Comparison of ENCODE assay signal across 13 cellular contexts in the genomic region with DNA sequence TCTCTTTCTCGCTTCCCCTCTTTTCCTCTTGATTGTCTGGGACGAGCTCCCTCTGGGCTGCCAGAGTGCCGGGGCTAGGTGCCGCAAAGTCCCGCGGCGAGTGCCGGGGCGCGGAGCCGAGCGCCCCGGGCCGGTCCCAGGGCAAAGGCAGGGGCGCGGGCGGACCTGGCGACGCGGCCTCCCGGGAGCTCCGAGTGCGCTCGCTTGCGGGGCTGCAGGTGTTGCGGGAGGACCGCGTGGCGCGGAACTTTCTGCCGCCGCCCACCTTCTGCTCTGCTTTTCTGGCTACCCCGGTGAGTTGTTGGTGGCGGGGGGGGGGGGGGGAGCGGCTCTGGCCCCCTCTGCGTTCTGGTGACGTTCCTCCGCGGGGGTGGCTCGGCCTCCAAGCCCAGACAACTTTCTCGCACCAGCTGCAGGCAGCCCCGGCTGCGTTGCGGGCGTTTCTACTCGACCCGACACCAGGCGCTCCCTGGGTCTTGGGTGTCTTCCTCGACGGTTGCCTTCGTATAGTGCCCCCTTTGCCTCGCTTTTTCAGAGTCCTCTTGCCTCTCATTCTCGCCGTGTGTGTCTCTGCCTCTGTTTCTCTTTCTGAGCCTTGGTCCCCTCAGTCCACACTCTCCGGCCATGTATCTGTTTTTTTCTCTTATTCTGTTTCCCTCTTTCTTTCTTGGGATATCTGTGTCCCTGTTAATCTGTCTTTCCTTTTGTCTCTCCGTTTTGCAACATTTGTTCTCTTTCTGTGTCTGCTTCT. TPM values are rescaled to one million over a fixed set of nuclear protein-coding genes. Genes with fewer than 3 reads are reported as not detected.
DNase-seq lines count a peak whose midpoint lies in the region; ATAC-seq, FAIRE-seq and TF ChIP-seq lines count a peak whose summit lies in the region.
"Had no signal": no experiment of that assay in that cellular context is flagged by ENCODE, and none has a peak within 500 bp of the region (broad histone marks: within the 10 kb centered on the region; RNA-seq: fewer than 3 reads in every experiment).

No MANE protein-coding gene starts in this region.

- peaks cover 3% of the 10 kb centered on the region for H3K36me3 Mint-ChIP-seq in activated CD4-positive, alpha-beta T cell treated with anti-CD3 and anti-CD28 coated beads, Interleukin-2, amount 10 ng/mL, durations not matched to agents 7 days and 5 days (ENCODE audit: low read depth)
- no peaks in the 10 kb centered on the region for H3K36me3 Mint-ChIP-seq in activated CD4-positive, alpha-beta T cell treated with anti-CD3 and anti-CD28 coated beads, Interleukin-2, amount 10 ng/mL, durations not matched to agents 24 days and 14 days (ENCODE audit: low read depth)
- H3K36me3 Mint-ChIP-seq in CD4-positive, alpha-beta memory T cell, result no peaks in the 10 kb centered on the region
- no peaks in the 10 kb centered on the region for H3K36me3 Mint-ChIP-seq in activated T-helper 2 cell treated with anti-CD3 and anti-CD28 coated beads, Interferon-gamma antibody, Interleukin-2, Interleukin-4, amounts not matched to agents 10 μg/mL and 5 μg/mL and 100 μg/mL, durations not matched to agents 14 hours and 24 hours and 36 hours (ENCODE audit: low read depth)

- intact Hi-C loops in activated CD4-positive, alpha-beta T cell treated with anti-CD3 and anti-CD28 coated beads, Interleukin-2, amount 10 ng/mL, durations not matched to agents 24 days and 14 days (cut with micrococcal nuclease), result loop anchor here (10.0 kb wide), 1 partner anchor 398 kb away; the partner anchor contains the start of gene RPRM
- intact Hi-C loops in lower lobe of right lung (cut with DNase I), result no loop called here
- intact Hi-C loops in tibial artery (cut with DNase I; ENCODE audit: low total_unique reads), result no loop called here
- intact Hi-C loops in CD4-positive, alpha-beta memory T cell (cut with micrococcal nuclease), result no loop called here
- intact Hi-C loops in activated T-helper 2 cell treated with anti-CD3 and anti-CD28 coated beads, Interferon-gamma antibody, Interleukin-2, Interleukin-4, amounts not matched to agents 10 μg/mL and 5 μg/mL and 100 μg/mL, durations not matched to agents 14 hours and 24 hours and 36 hours (cut with micrococcal nuclease), result loop anchor here (5.0 kb wide), 1 partner anchor 395 kb away; the partner anchor contains the start of gene RPRM

- in situ Hi-C loops in astrocyte of the cerebellum (cut with HindIII; ENCODE audit: low sequenced_read_pairs), result no loop called here

- peaks cover 10% of the 10 kb centered on the region for H3K4me1 ChIP-seq in lower lobe of right lung
- peaks cover 0 to 27% (median 9%) of the 10 kb centered on the region in 4 donors for H3K4me1 ChIP-seq in tibial artery
- no peaks in the 10 kb centered on the region for H3K4me1 ChIP-seq in CD4-positive, alpha-beta memory T cell (ENCODE audit: insufficient read depth, low read length)

- no peak for FAIRE-seq in GM19239 (lab: Jason Lieb, UNC)
- FAIRE-seq: bronchial epithelial cell had no signal

- TF ChIP-seq CTCF in astrocyte of the cerebellum (IDR thresholded peaks at IDR 0.05; ENCODE audit: low read depth, low read length, missing control alignments) (no peak), lower lobe of right lung (IDR thresholded peaks at IDR 0.05) (no peak), tibial artery (IDR thresholded peaks at IDR 0.05) (no peak)

- CTCF ChIA-PET in activated CD4-positive, alpha-beta T cell treated with anti-CD3 and anti-CD28 coated beads, Interleukin-2, amount 10 ng/mL, durations not matched to agents 7 days and 5 days (lab: Charles Lee), result no interaction called here
- CTCF ChIA-PET in CD4-positive, alpha-beta memory T cell (lab: Charles Lee; ENCODE audit: partially characterized antibody), result no interaction called here

- peak overlapping the region; percentile 49 for H3K4me3 ChIP-seq in astrocyte of the cerebellum (ENCODE audit: low read depth, low read length)
- H3K4me3 ChIP-seq in lower lobe of right lung, result peak overlapping the region; percentile 40
- H3K4me3 ChIP-seq in tibial artery, result peak overlapping the region; percentile 44 to 50
- no peak overlapping the region for H3K4me3 ChIP-seq in CD4-positive, alpha-beta memory T cell (ENCODE audit: low read length in 2 of 2)

- DNase-seq in activated CD4-positive, alpha-beta T cell treated with anti-CD3 and anti-CD28 coated beads, Interleukin-2, amount 10 ng/mL, durations not matched to agents 7 days and 5 days, result no peak
- DNase-seq in activated CD4-positive, alpha-beta T cell treated with anti-CD3 and anti-CD28 coated beads, Interleukin-2, amount 10 ng/mL, durations not matched to agents 24 days and 14 days, result no peak
- DNase-seq in astrocyte of the cerebellum (ENCODE audit: low read depth) (no peak), lower lobe of right lung (peak; percentile 28), tibial artery (no peak), GM19239 (ENCODE audit: insufficient read length, low spot score) (no peak)
- DNase-seq in CD4-positive, alpha-beta memory T cell, result no peak
- DNase-seq in activated T-helper 2 cell treated with anti-CD3 and anti-CD28 coated beads, Interferon-gamma antibody, Interleukin-2, Interleukin-4, amounts not matched to agents 10 μg/mL and 5 μg/mL and 100 μg/mL, durations not matched to agents 14 hours and 24 hours and 36 hours (ENCODE audit: low spot score), result no peak
- DNase-seq: activated CD4-positive, alpha-beta T cell treated with anti-CD3 and anti-CD28 coated beads for 36 hours; GOT3 had no signal

- H3K9me3 ChIP-seq in lower lobe of right lung, result no peaks in the 10 kb centered on the region
- H3K9me3 ChIP-seq in tibial artery, result no peaks in the 10 kb centered on the region
- H3K9me3 ChIP-seq in CD4-positive, alpha-beta memory T cell (ENCODE audit: control insufficient read depth in 1 of 2, low read length in 2 of 2), result no peaks in the 10 kb centered on the region

- no peak overlapping the region for H3K4me3 Mint-ChIP-seq in activated CD4-positive, alpha-beta T cell treated with anti-CD3 and anti-CD28 coated beads, Interleukin-2, amount 10 ng/mL, durations not matched to agents 7 days and 5 days
- no peak overlapping the region for H3K4me3 Mint-ChIP-seq in activated CD4-positive, alpha-beta T cell treated with anti-CD3 and anti-CD28 coated beads, Interleukin-2, amount 10 ng/mL, durations not matched to agents 24 days and 14 days
- peak overlapping the region in 2 of 8 donors; percentile 20 to 52 for H3K4me3 Mint-ChIP-seq in CD4-positive, alpha-beta memory T cell
- H3K4me3 Mint-ChIP-seq in activated T-helper 2 cell treated with anti-CD3 and anti-CD28 coated beads, Interferon-gamma antibody, Interleukin-2, Interleukin-4, amounts not matched to agents 10 μg/mL and 5 μg/mL and 100 μg/mL, durations not matched to agents 14 hours and 24 hours and 36 hours (ENCODE audit: low read depth), result no peak overlapping the region
- H3K4me3 Mint-ChIP-seq: activated CD4-positive, alpha-beta T cell treated with anti-CD3 and anti-CD28 coated beads for 36 hours had no signal

- no peaks in the 10 kb centered on the region for H3K9me3 Mint-ChIP-seq in activated CD4-positive, alpha-beta T cell treated with anti-CD3 and anti-CD28 coated beads, Interleukin-2, amount 10 ng/mL, durations not matched to agents 7 days and 5 days
- H3K9me3 Mint-ChIP-seq in activated CD4-positive, alpha-beta T cell treated with anti-CD3 and anti-CD28 coated beads, Interleukin-2, amount 10 ng/mL, durations not matched to agents 24 days and 14 days, result no peaks in the 10 kb centered on the region
- peaks cover 0 to 29% (median 10%) of the 10 kb centered on the region in 8 donors for H3K9me3 Mint-ChIP-seq in CD4-positive, alpha-beta memory T cell
- no peaks in the 10 kb centered on the region for H3K9me3 Mint-ChIP-seq in activated T-helper 2 cell treated with anti-CD3 and anti-CD28 coated beads, Interferon-gamma antibody, Interleukin-2, Interleukin-4, amounts not matched to agents 10 μg/mL and 5 μg/mL and 100 μg/mL, durations not matched to agents 14 hours and 24 hours and 36 hours

- peak overlapping the region; percentile 14 for H3K27ac Mint-ChIP-seq in activated CD4-positive, alpha-beta T cell treated with anti-CD3 and anti-CD28 coated beads, Interleukin-2, amount 10 ng/mL, durations not matched to agents 7 days and 5 days
- H3K27ac Mint-ChIP-seq in activated CD4-positive, alpha-beta T cell treated with anti-CD3 and anti-CD28 coated beads, Interleukin-2, amount 10 ng/mL, durations not matched to agents 24 days and 14 days, result no peak overlapping the region
- H3K27ac Mint-ChIP-seq in CD4-positive, alpha-beta memory T cell, result no peak overlapping the region
- no peak overlapping the region for H3K27ac Mint-ChIP-seq in activated T-helper 2 cell treated with anti-CD3 and anti-CD28 coated beads, Interferon-gamma antibody, Interleukin-2, Interleukin-4, amounts not matched to agents 10 μg/mL and 5 μg/mL and 100 μg/mL, durations not matched to agents 14 hours and 24 hours and 36 hours
- H3K27ac Mint-ChIP-seq: activated CD4-positive, alpha-beta T cell treated with anti-CD3 and anti-CD28 coated beads for 36 hours had no signal

- peaks cover 41% of the 10 kb centered on the region for H3K27me3 ChIP-seq in lower lobe of right lung (ENCODE audit: low read depth)
- peaks cover 0 to 14% of the 10 kb centered on the region in 2 donors for H3K27me3 ChIP-seq in tibial artery
- H3K27me3 ChIP-seq in CD4-positive, alpha-beta memory T cell (ENCODE audit: insufficient read depth, low read length), result no peaks in the 10 kb centered on the region

- peaks cover 27% of the 10 kb centered on the region for H3K27me3 Mint-ChIP-seq in activated CD4-positive, alpha-beta T cell treated with anti-CD3 and anti-CD28 coated beads, Interleukin-2, amount 10 ng/mL, durations not matched to agents 7 days and 5 days
- peaks cover 23% of the 10 kb centered on the region for H3K27me3 Mint-ChIP-seq in activated CD4-positive, alpha-beta T cell treated with anti-CD3 and anti-CD28 coated beads, Interleukin-2, amount 10 ng/mL, durations not matched to agents 24 days and 14 days
- peaks cover 10% of the 10 kb centered on the region in 2 donors for H3K27me3 Mint-ChIP-seq in CD4-positive, alpha-beta memory T cell
- peaks cover 30% of the 10 kb centered on the region for H3K27me3 Mint-ChIP-seq in activated T-helper 2 cell treated with anti-CD3 and anti-CD28 coated beads, Interferon-gamma antibody, Interleukin-2, Interleukin-4, amounts not matched to agents 10 μg/mL and 5 μg/mL and 100 μg/mL, durations not matched to agents 14 hours and 24 hours and 36 hours (ENCODE audit: low read depth)

- peak in 1 of 2 donors; percentile 3 for ATAC-seq in lower lobe of right lung
- ATAC-seq: activated CD4-positive, alpha-beta T cell treated with anti-CD3 and anti-CD28 coated beads for 36 hours had no signal

- H3K27ac ChIP-seq in lower lobe of right lung (no peak overlapping the region), tibial artery (peak overlapping the region; percentile 40 to 51)
- H3K27ac ChIP-seq in CD4-positive, alpha-beta memory T cell (ENCODE audit: low read depth, low read length), result no peak overlapping the region
- H3K27ac ChIP-seq: KMS-11 had no signal

- H3K4me1 Mint-ChIP-seq in activated CD4-positive, alpha-beta T cell treated with anti-CD3 and anti-CD28 coated beads, Interleukin-2, amount 10 ng/mL, durations not matched to agents 7 days and 5 days, result peaks cover 3% of the 10 kb centered on the region
- H3K4me1 Mint-ChIP-seq in activated CD4-positive, alpha-beta T cell treated with anti-CD3 and anti-CD28 coated beads, Interleukin-2, amount 10 ng/mL, durations not matched to agents 24 days and 14 days, result no peaks in the 10 kb centered on the region
- peaks cover 0 to 8% (median 1%) of the 10 kb centered on the region in 4 donors for H3K4me1 Mint-ChIP-seq in CD4-positive, alpha-beta memory T cell
- no peaks in the 10 kb centered on the region for H3K4me1 Mint-ChIP-seq in activated T-helper 2 cell treated with anti-CD3 and anti-CD28 coated beads, Interferon-gamma antibody, Interleukin-2, Interleukin-4, amounts not matched to agents 10 μg/mL and 5 μg/mL and 100 μg/mL, durations not matched to agents 14 hours and 24 hours and 36 hours (ENCODE audit: low read depth)

- H3K36me3 ChIP-seq in lower lobe of right lung (no peaks in the 10 kb centered on the region), tibial artery (no peaks in the 10 kb centered on the region)
- no peaks in the 10 kb centered on the region for H3K36me3 ChIP-seq in CD4-positive, alpha-beta memory T cell (ENCODE audit: insufficient read depth, low read length)

- POLR2A ChIA-PET in activated CD4-positive, alpha-beta T cell treated with anti-CD3 and anti-CD28 coated beads, Interleukin-2, amount 10 ng/mL, durations not matched to agents 7 days and 5 days (lab: Charles Lee), result no interaction called here
- POLR2A ChIA-PET in CD4-positive, alpha-beta memory T cell (lab: Charles Lee; ENCODE audit: partially characterized antibody), result no interaction called here

RNA-seq across cellular contexts. Expression of gene GALNT13, which starts 0.8 kb away (rescaled TPM):
- total RNA-seq in activated CD4-positive, alpha-beta T cell treated with anti-CD3 and anti-CD28 coated beads, Interleukin-2, amount 10 ng/mL, durations not matched to agents 7 days and 5 days, result under 1 TPM in 1 of 2 experiments, not detected in 1; 0.15 TPM
- total RNA-seq in activated CD4-positive, alpha-beta T cell treated with anti-CD3 and anti-CD28 coated beads, Interleukin-2, amount 10 ng/mL, durations not matched to agents 24 days and 14 days, result 0.19 TPM in 1 of 2 replicates, not detected in the other
- 2.4 TPM for total RNA-seq in lower lobe of right lung
- total RNA-seq in CD4-positive, alpha-beta memory T cell, result under 1 TPM in 1 of 2 experiments, not detected in 1; 0.79 TPM
- not detected for polyA plus RNA-seq in CD4-positive, alpha-beta memory T cell
- total RNA-seq in activated T-helper 2 cell treated with anti-CD3 and anti-CD28 coated beads, Interferon-gamma antibody, Interleukin-2, Interleukin-4, amounts not matched to agents 10 μg/mL and 5 μg/mL and 100 μg/mL, durations not matched to agents 14 hours and 24 hours and 36 hours, result not detected in 2 replicates
- total RNA-seq: activated CD4-positive, alpha-beta T cell treated with anti-CD3 and anti-CD28 coated beads for 36 hours had no signal
- polyA plus RNA-seq: BJ had no signal

Comparison
In these comparisons a context has a peak if more than half of its experiments do, and no peak if none do; other contexts are left out.
1. H3K4me3 ChIP-seq: peak in astrocyte of the cerebellum (single experiment), lower lobe of right lung (single experiment) and tibial artery (2 of 2); none in CD4-positive, alpha-beta memory T cell (0 of 2).
2. H3K27ac ChIP-seq: peak in tibial artery (2 of 2); none in lower lobe of right lung (single experiment) and CD4-positive, alpha-beta memory T cell (single experiment).
3. intact Hi-C loops: an anchor here in activated CD4-positive, alpha-beta T cell treated with anti-CD3 and anti-CD28 coated beads, Interleukin-2, amount 10 ng/mL, durations not matched to agents 24 days and 14 days (10.0 kb wide) and activated T-helper 2 cell treated with anti-CD3 and anti-CD28 coated beads, Interferon-gamma antibody, Interleukin-2, Interleukin-4, amounts not matched to agents 10 μg/mL and 5 μg/mL and 100 μg/mL, durations not matched to agents 14 hours and 24 hours and 36 hours (5.0 kb wide); none called in lower lobe of right lung, tibial artery and CD4-positive, alpha-beta memory T cell.